In genomic region chr15:90959894-90960293, GRCh38 we compare ENCODE assay signal across 10 cellular contexts. TPM values are rescaled to one million over a fixed set of nuclear protein-coding genes. Genes with fewer than 3 reads are reported as not detected.
DNase-seq lines count a peak whose midpoint lies in the region; TF ChIP-seq lines count a peak whose summit lies in the region.
"Had no signal": no experiment of that assay in that cellular context is flagged by ENCODE, and none has a peak within 500 bp of the region (broad histone marks: within the 10 kb centered on the region; RNA-seq: fewer than 3 reads in every experiment).

No MANE protein-coding gene starts in this region.

- no peaks in the 10 kb centered on the region for H3K9me3 Mint-ChIP-seq in activated T-cell treated with anti-CD3 and anti-CD28 coated beads, Interleukin-2, amount 50 U/mL, for 24 hours
- H3K9me3 Mint-ChIP-seq: memory B cell had no signal

- H3K36me3 ChIP-seq in Peyer's patch, result peaks cover 0 to 28% (median 0%) of the 10 kb centered on the region in 3 donors

- H3K27ac Mint-ChIP-seq in activated T-cell treated with anti-CD3 and anti-CD28 coated beads, Interleukin-2, amount 50 U/mL, for 24 hours, result no peak overlapping the region
- H3K27ac Mint-ChIP-seq: memory B cell had no signal

- DNase-seq in AG08395 (ENCODE audit: low spot score) (peak; percentile 70), NCI-H446 treated with DMSO at 0.1 percent for 48 hours (lab: John Stamatoyannopoulos, UW) (peak; percentile 70), fibroblast of the aortic adventitia (ENCODE audit: low read depth) (peak; percentile 51), nucleus accumbens (lab: John Stamatoyannopoulos, UW) (peak in 40 of 56 donors; percentile 14 to 78 (median 38)), Peyer's patch (no peak)
- DNase-seq in activated T-cell treated with anti-CD3 and anti-CD28 coated beads, Interleukin-2, amount 50 U/mL, for 24 hours, result no peak
- DNase-seq in NK-92 treated with Interleukin-12 subunit alpha and Interleukin-12 subunit beta, amount 100 ng/mL, for 24 hours (lab: John Stamatoyannopoulos, UW), result no peak
- DNase-seq in activated CD4-positive, alpha-beta T cell treated with anti-CD3 and anti-CD28 coated beads for 1 hour, result no peak
- DNase-seq: small intestine had no signal

- H3K4me3 ChIP-seq in fibroblast of the aortic adventitia (ENCODE audit: low read depth, low read length) (no peak overlapping the region), Peyer's patch (no peak overlapping the region)

- no peak overlapping the region for H3K27ac ChIP-seq in Peyer's patch

- TF ChIP-seq POLR2A in Peyer's patch (IDR thresholded peaks at IDR 0.05), result no peak

- no peaks in the 10 kb centered on the region for H3K27me3 ChIP-seq in Peyer's patch

- H3K4me3 Mint-ChIP-seq in activated T-cell treated with anti-CD3 and anti-CD28 coated beads, Interleukin-2, amount 50 U/mL, for 24 hours, result no peak overlapping the region
- H3K4me3 Mint-ChIP-seq: memory B cell had no signal

- peaks cover 82% of the 10 kb centered on the region for H3K36me3 Mint-ChIP-seq in activated T-cell treated with anti-CD3 and anti-CD28 coated beads, Interleukin-2, amount 50 U/mL, for 24 hours (ENCODE audit: low read depth)

- H3K4me1 ChIP-seq in Peyer's patch, result peaks cover 0 to 23% (median 16%) of the 10 kb centered on the region in 4 donors

- H3K4me1 Mint-ChIP-seq in activated T-cell treated with anti-CD3 and anti-CD28 coated beads, Interleukin-2, amount 50 U/mL, for 24 hours (ENCODE audit: low read depth), result peaks cover 14% of the 10 kb centered on the region
- H3K4me1 Mint-ChIP-seq: memory B cell had no signal

- no peaks in the 10 kb centered on the region for H3K27me3 Mint-ChIP-seq in activated T-cell treated with anti-CD3 and anti-CD28 coated beads, Interleukin-2, amount 50 U/mL, for 24 hours
- H3K27me3 Mint-ChIP-seq: memory B cell had no signal

- no peaks in the 10 kb centered on the region for H3K9me3 ChIP-seq in Peyer's patch

- no peak for TF ChIP-seq CTCF in fibroblast of the aortic adventitia (IDR thresholded peaks at IDR 0.05; ENCODE audit: insufficient read depth, low read length)
- TF ChIP-seq CTCF in Peyer's patch (IDR thresholded peaks at IDR 0.05), result no peak

RNA-seq across cellular contexts. Expression of gene RCCD1, which starts 5.2 kb away (rescaled TPM):
- total RNA-seq in fibroblast of the aortic adventitia (ENCODE audit: low replicate concordance) (10.1 and 22.7 TPM in 2 replicates), Peyer's patch (10 to 100 TPM; 10.2 to 23.1 (median 20.1) TPM)

RNA-seq across cellular contexts. Expression of gene UNC45A, which starts 24.8 kb away (rescaled TPM):
- total RNA-seq in fibroblast of the aortic adventitia (ENCODE audit: low replicate concordance), result 66.5 and 75.6 TPM in 2 replicates
- total RNA-seq in Peyer's patch, result 10 to 100 TPM; 45.6 to 78.4 (median 55.3) TPM

RNA-seq across cellular contexts. Expression of gene HDDC3, which starts 27.5 kb away (rescaled TPM):
- total RNA-seq in fibroblast of the aortic adventitia (ENCODE audit: low replicate concordance) (4.3 and 12.9 TPM in 2 replicates), Peyer's patch (10 to 100 TPM; 16.5 to 35.6 (median 23.4) TPM)

RNA-seq across cellular contexts. Expression of gene PRC1, which starts 34.4 kb away (rescaled TPM):
- total RNA-seq in fibroblast of the aortic adventitia (ENCODE audit: low replicate concordance) (10.7 and 109 TPM in 2 replicates), Peyer's patch (10 to 100 TPM; 11.9 to 86.6 (median 22.8) TPM)

RNA-seq across cellular contexts. Expression of gene MAN2A2, which starts 56.8 kb away (rescaled TPM):
- 5.2 and 11.0 TPM in 2 replicates for total RNA-seq in fibroblast of the aortic adventitia (ENCODE audit: low replicate concordance)
- 100 to 1,000 TPM in 3 of 4 donors, 10 to 100 TPM in 1; 76.2 to 188 (median 141) TPM for total RNA-seq in Peyer's patch

Comparison
In these comparisons a context has a peak if more than half of its experiments do, and no peak if none do; other contexts are left out.
1. DNase-seq: peak in AG08395 (single experiment), NCI-H446 treated with DMSO at 0.1 percent for 48 hours (single experiment), fibroblast of the aortic adventitia (single experiment) and nucleus accumbens (40 of 56); none in activated T-cell treated with anti-CD3 and anti-CD28 coated beads, Interleukin-2, amount 50 U/mL, for 24 hours (single experiment), Peyer's patch (0 of 3), NK-92 treated with Interleukin-12 subunit alpha and Interleukin-12 subunit beta, amount 100 ng/mL, for 24 hours (single experiment) and activated CD4-positive, alpha-beta T cell treated with anti-CD3 and anti-CD28 coated beads for 1 hour (single experiment).